Comparison of ENCODE assay signal across 20 cellular contexts in the genomic region with DNA sequence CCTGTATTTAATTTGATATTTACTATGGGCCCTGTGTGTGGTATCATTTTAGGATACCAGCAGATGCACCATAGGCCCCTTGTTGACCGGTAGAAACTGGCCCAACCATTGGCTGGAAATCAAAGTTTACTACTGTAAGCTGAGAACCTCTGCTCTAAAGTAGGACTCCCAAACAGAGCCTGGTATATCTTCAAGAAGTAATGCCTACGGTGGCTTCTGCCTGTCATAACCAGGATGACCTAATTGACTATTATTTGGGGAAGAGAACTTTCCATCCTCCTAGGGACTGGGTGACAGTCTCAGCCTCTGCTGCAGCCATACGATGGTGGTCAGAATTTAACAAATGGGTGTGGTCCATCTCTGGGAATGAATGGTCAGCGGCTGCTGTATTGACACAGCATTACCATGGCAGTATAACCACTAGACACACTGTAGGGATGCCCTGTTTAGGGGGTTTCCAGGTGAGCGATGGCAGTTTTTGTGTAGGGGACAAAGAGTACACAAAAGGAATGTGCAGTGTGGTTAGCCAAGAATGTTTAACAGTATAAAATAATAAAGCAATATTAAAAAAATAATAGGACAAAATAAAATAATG. TPM values are rescaled to one million over a fixed set of nuclear protein-coding genes. Genes with fewer than 3 reads are reported as not detected.
DNase-seq lines count a peak whose midpoint lies in the region; ATAC-seq, FAIRE-seq and TF ChIP-seq lines count a peak whose summit lies in the region.
"Had no signal": no experiment of that assay in that cellular context is flagged by ENCODE, and none has a peak within 500 bp of the region (broad histone marks: within the 10 kb centered on the region; RNA-seq: fewer than 3 reads in every experiment).

No MANE protein-coding gene starts in this region.

- H3K36me3 Mint-ChIP-seq in chondrocyte (ENCODE audit: low read depth), result no peaks in the 10 kb centered on the region
- no peaks in the 10 kb centered on the region for H3K36me3 Mint-ChIP-seq in activated T-cell treated with anti-CD3 and anti-CD28 coated beads, Interleukin-2, amount 50 U/mL, for 4 hours (ENCODE audit: insufficient read depth)
- H3K36me3 Mint-ChIP-seq: CD4-positive, alpha-beta memory T cell had no signal

- peaks cover 0 to 2% of the 10 kb centered on the region in 2 experiments for H3K36me3 ChIP-seq in trophoblast cell (ENCODE audit: control insufficient read depth in 1 of 2, insufficient read depth in 2 of 2, low read length in 2 of 2)
- H3K36me3 ChIP-seq: BLaER1 had no signal

- CTCF ChIA-PET in A549 (lab: Yijun Ruan, JAX), result no interaction called here

- H3K4ac ChIP-seq in trophoblast cell (ENCODE audit: low read depth, low read length), result no peak overlapping the region

- TF ChIP-seq CTCF in A549 (IDR thresholded peaks at IDR 0.05) (no peak), chondrocyte (IDR thresholded peaks at IDR 0.05) (no peak)

- no peak for TF ChIP-seq EP300 in A549 (IDR thresholded peaks at IDR 0.05)

- TF ChIP-seq RAD21 in A549 (conservative IDR thresholded peaks at IDR 0.05 in 1 of 2, IDR thresholded peaks at IDR 0.05 in 1 of 2), result no peak

- H2BK120ac ChIP-seq in trophoblast cell (ENCODE audit: insufficient read depth, low read length, poor library complexity), result peak overlapping the region; percentile 20

- H3K14ac ChIP-seq in trophoblast cell (ENCODE audit: low read length), result no peak overlapping the region

- H4K91ac ChIP-seq in trophoblast cell (ENCODE audit: low read depth, low read length), result no peak overlapping the region

- H4K8ac ChIP-seq in trophoblast cell (ENCODE audit: low read depth, low read length), result no peak overlapping the region

- POLR2A ChIA-PET in A549 (lab: Yijun Ruan, JAX), result no interaction called here

- H3K79me1 ChIP-seq in trophoblast cell (ENCODE audit: low read length), result peaks cover 8% of the 10 kb centered on the region

- no peak overlapping the region for H3K18ac ChIP-seq in trophoblast cell (ENCODE audit: low read length)

- H3K4me3 ChIP-seq in A549 (no peak overlapping the region), trophoblast cell (ENCODE audit: low read depth, low read length) (no peak overlapping the region)
- H3K4me3 ChIP-seq: BLaER1, K562 had no signal

- no peak overlapping the region for H3K23ac ChIP-seq in trophoblast cell (ENCODE audit: low read length)

- no peak overlapping the region for H2BK5ac ChIP-seq in trophoblast cell (ENCODE audit: low read depth, low read length, poor library complexity)

- DNase-seq in A549 (ENCODE audit: low read depth in 1 of 2, low spot score in 1 of 2), result no peak
- DNase-seq in NCI-H748 treated with DMSO at 0.1 percent for 48 hours (lab: John Stamatoyannopoulos, UW), result peak; percentile 42
- no peak for DNase-seq in chondrocyte (ENCODE audit: low spot score)
- DNase-seq in trophoblast cell, result no peak
- no peak for DNase-seq in activated T-cell treated with anti-CD3 and anti-CD28 coated beads, Interleukin-2, amount 50 U/mL, for 4 hours
- no peak for DNase-seq in cerebellar nuclear complex (lab: John Stamatoyannopoulos, UW)
- DNase-seq: Calu3; CD4-positive, alpha-beta memory T cell; DMS53; EL; NCI-H1092 treated with DMSO at 0.1 percent for 48 hours; NCI-H146; NCI-H2081; NCI-H510A; SIG-M5 had no signal

- no peaks in the 10 kb centered on the region for H3K27me3 ChIP-seq in trophoblast cell (ENCODE audit: insufficient read depth, low read length)
- H3K27me3 ChIP-seq: BLaER1 had no signal

- TF ChIP-seq POLR2A in A549 (IDR thresholded peaks at IDR 0.05; ENCODE audit: low read length), result no peak

- H3K4me1 Mint-ChIP-seq in chondrocyte (ENCODE audit: low read depth), result peaks cover 45% of the 10 kb centered on the region
- no peaks in the 10 kb centered on the region for H3K4me1 Mint-ChIP-seq in activated T-cell treated with anti-CD3 and anti-CD28 coated beads, Interleukin-2, amount 50 U/mL, for 4 hours (ENCODE audit: low read depth)
- H3K4me1 Mint-ChIP-seq: CD4-positive, alpha-beta memory T cell had no signal

- H3K27ac Mint-ChIP-seq in chondrocyte (ENCODE audit: unreplicated experiment), result peak overlapping the region; percentile 69
- H3K27ac Mint-ChIP-seq: CD4-positive, alpha-beta memory T cell had no signal

- H3K9ac ChIP-seq in trophoblast cell (ENCODE audit: low read length), result no peak overlapping the region
- H3K9ac ChIP-seq: BLaER1 had no signal

- H3K4me1 ChIP-seq in A549 (peaks cover 31% of the 10 kb centered on the region), trophoblast cell (ENCODE audit: control insufficient read depth in 1 of 2, insufficient read depth in 2 of 2, low read length in 2 of 2) (peaks cover 5 to 10% of the 10 kb centered on the region in 2 experiments)

- no peaks in the 10 kb centered on the region for H3K79me2 ChIP-seq in trophoblast cell (ENCODE audit: control insufficient read depth, insufficient read depth, low read length, poor library complexity)

- no peak overlapping the region for H3K4me3 Mint-ChIP-seq in chondrocyte (ENCODE audit: unreplicated experiment)
- no peak overlapping the region for H3K4me3 Mint-ChIP-seq in activated T-cell treated with anti-CD3 and anti-CD28 coated beads, Interleukin-2, amount 50 U/mL, for 4 hours
- H3K4me3 Mint-ChIP-seq: CD4-positive, alpha-beta memory T cell had no signal

- ATAC-seq in A549 (peak in 1 of 2 experiments; percentile 62; a peak in 3 of 6 replicates), HG02981 (IDR thresholded peaks at IDR 0.05; ENCODE audit: unreplicated experiment) (no peak)
- no peak for ATAC-seq in activated T-cell treated with anti-CD3 and anti-CD28 coated beads, Interleukin-2, amount 50 U/mL, for 4 hours
- ATAC-seq: K562 had no signal

- 61% methylated on average over 5 of the region's 5 CpGs for WGBS in A549 (ENCODE audit: missing lambda C conversion rate)
- WGBS in trophoblast cell (ENCODE audit: extremely low coverage, insufficient coverage, insufficient read length), result no CpG with 5 or more reads among the region's 5 CpGs

- no peak overlapping the region for H2BK12ac ChIP-seq in trophoblast cell (ENCODE audit: low read length)

- H3K9me3 ChIP-seq in A549 (no peaks in the 10 kb centered on the region), trophoblast cell (ENCODE audit: insufficient read depth, low read depth, low read length) (no peaks in the 10 kb centered on the region)
- H3K9me3 ChIP-seq: BLaER1 had no signal

- no peak for FAIRE-seq in A549 (lab: Jason Lieb, UNC)
- FAIRE-seq: GM12892, K562 had no signal

- H2AK5ac ChIP-seq in trophoblast cell (ENCODE audit: low read length), result no peak overlapping the region

- peak overlapping the region; percentile 34 to 39; a peak in 4 of 6 replicates for H3K27ac ChIP-seq in A549
- no peak overlapping the region for H3K27ac ChIP-seq in trophoblast cell (ENCODE audit: low read depth, low read length)
- H3K27ac ChIP-seq: BLaER1, RWPE1 had no signal

- H3K4me2 ChIP-seq in A549 (peak overlapping the region; percentile 1; the same call in 1 of the 3 replicates), trophoblast cell (ENCODE audit: low read length) (no peak overlapping the region)
- H3K4me2 ChIP-seq: BLaER1 had no signal

- no peak overlapping the region for H2AFZ ChIP-seq in trophoblast cell (ENCODE audit: insufficient read depth, low read length, poor library complexity)

- H3K27me3 Mint-ChIP-seq in chondrocyte (ENCODE audit: low read depth), result no peaks in the 10 kb centered on the region
- peaks cover 1% of the 10 kb centered on the region for H3K27me3 Mint-ChIP-seq in activated T-cell treated with anti-CD3 and anti-CD28 coated beads, Interleukin-2, amount 50 U/mL, for 4 hours (ENCODE audit: low read depth)

- no peaks in the 10 kb centered on the region for H3K9me3 Mint-ChIP-seq in chondrocyte (ENCODE audit: low read depth)
- H3K9me3 Mint-ChIP-seq in activated T-cell treated with anti-CD3 and anti-CD28 coated beads, Interleukin-2, amount 50 U/mL, for 4 hours, result no peaks in the 10 kb centered on the region
- H3K9me3 Mint-ChIP-seq: CD4-positive, alpha-beta memory T cell had no signal

- H4K12ac ChIP-seq in trophoblast cell (ENCODE audit: low read depth, low read length), result no peak overlapping the region

TF ChIP-seq in A549, 52 proteins besides CTCF, POLR2A, EP300 and RAD21:
- TF ChIP-seq CHD2 (IDR thresholded peaks at IDR 0.05; ENCODE audit: low read length, partially characterized antibody) (no peak), ZC3H11A (IDR thresholded peaks at IDR 0.05) (no peak), ELK1 (IDR thresholded peaks at IDR 0.05; ENCODE audit: low read depth, low read length) (no peak), SREBF2 (IDR thresholded peaks at IDR 0.05) (no peak), PHF8 (IDR thresholded peaks at IDR 0.05; ENCODE audit: borderline replicate concordance, low read depth) (no peak), KDM5A (IDR thresholded peaks at IDR 0.05) (no peak), TP53 (CRISPR knock-in tag; IDR thresholded peaks at IDR 0.05) (no peak), ZSCAN20 (CRISPR knock-in tag; IDR thresholded peaks at IDR 0.05) (no peak), CBX8 (IDR thresholded peaks at IDR 0.05) (no peak), ZNF302 (CRISPR knock-in tag; IDR thresholded peaks at IDR 0.05) (no peak)

RNA-seq across cellular contexts. Expression of gene RARB, which starts 37.3 kb away (rescaled TPM):
- polyA plus RNA-seq in A549 (2011; rRNA removed), result 30.8 and 31.9 TPM in 2 replicates
- polyA plus RNA-seq in A549 (2012; cell fraction: cytosol; rRNA removed), result 7.7 and 10.3 TPM in 2 replicates
- 4.9 and 10.2 TPM in 2 replicates for polyA plus RNA-seq in A549 (2012; cell fraction: nucleus; rRNA removed)
- 22.3 to 27.4 TPM (median 24.5 TPM) in 3 replicates for polyA plus RNA-seq in A549 (2017; fragmentation: RNase III; extraction: RNeasy Plus Mini Kit Qiagen cat#74134 plus additional on column Dnase treatment)
- polyA minus RNA-seq in A549 (2011; rRNA and poly(A)+ RNA removed), result 68.1 and 68.7 TPM in 2 replicates
- 5.9 to 10.7 TPM (median 7.6 TPM) in 3 replicates for total RNA-seq in chondrocyte
- polyA plus RNA-seq in trophoblast cell (2013), result 7.2 and 7.4 TPM in 2 replicates
- total RNA-seq in activated T-cell treated with anti-CD3 and anti-CD28 coated beads, Interleukin-2, amount 50 U/mL, for 4 hours, result under 1 TPM in 1 of 3 donors, not detected in 2; 0.18 TPM
- total RNA-seq: CD4-positive, alpha-beta memory T cell had no signal
